21 cellular contexts compared by ENCODE assay signal in genomic region chr11:44557464-44557863, GRCh38. TPM values are rescaled to one million over a fixed set of nuclear protein-coding genes. Genes with fewer than 3 reads are reported as not detected.
DNase-seq lines count a peak whose midpoint lies in the region; ATAC-seq, FAIRE-seq and TF ChIP-seq lines count a peak whose summit lies in the region.
"Had no signal": no experiment of that assay in that cellular context is flagged by ENCODE, and none has a peak within 500 bp of the region (broad histone marks: within the 10 kb centered on the region; RNA-seq: fewer than 3 reads in every experiment).

No MANE protein-coding gene starts in this region.

- H3K4me3 Mint-ChIP-seq in brain, result no peak overlapping the region
- no peak overlapping the region for H3K4me3 Mint-ChIP-seq in stimulated activated memory B cell treated with anti-CD40 and anti-IgM and Interleukin-4, amounts not matched to agents 10 μg/mL and 1 μg/mL and 100 μg/mL, for 72 hours
- H3K4me3 Mint-ChIP-seq in activated CD4-positive, alpha-beta memory T cell treated with anti-CD3 and anti-CD28 coated beads, Interleukin-2, amount 10 ng/mL, durations not matched to agents 7 days and 5 days, result no peak overlapping the region
- H3K4me3 Mint-ChIP-seq: activated naive CD4-positive, alpha-beta T cell treated with anti-CD3 and anti-CD28 coated beads, Interleukin-2, amount 50 U/mL, for 24 hours; CD4-positive, alpha-beta T cell; effector memory CD8-positive, alpha-beta T cell had no signal

- H3K9ac ChIP-seq in liver (ENCODE audit: low read depth in 1 of 2, low read length in 2 of 2) (no peak overlapping the region), HepG2 (ENCODE audit: insufficient read depth, low read depth, low read length) (no peak overlapping the region), OCI-LY3 (ENCODE audit: low read length) (peak overlapping the region; percentile 37)

- no peak for ATAC-seq in HepG2
- ATAC-seq in stimulated activated memory B cell treated with anti-CD40 and anti-IgM and Interleukin-4, amounts not matched to agents 10 μg/mL and 1 μg/mL and 100 μg/mL, for 72 hours, result peak; percentile 75
- no peak for ATAC-seq in HG03139 (IDR thresholded peaks at IDR 0.05; ENCODE audit: unreplicated experiment)

- intact Hi-C loops in HepG2 (cut with micrococcal nuclease; ENCODE audit: unreplicated experiment), result loop anchor here (1.0 kb wide), 1 partner anchor 60 kb away; no protein-coding TSS in a partner anchor

- CTCF ChIA-PET in HepG2 (lab: Yijun Ruan, JAX; ENCODE audit: low intra/inter-chr PET ratio, low total read pairs), result interaction anchor here (1.2 to 3.0 kb wide), 2 partner anchors 57 to 59 kb away, joined by 3 to 44 read pairs; no protein-coding TSS in a partner anchor
- CTCF ChIA-PET in activated CD4-positive, alpha-beta memory T cell treated with anti-CD3 and anti-CD28 coated beads, Interleukin-2, amount 10 ng/mL, durations not matched to agents 7 days and 5 days (lab: Charles Lee), result interaction anchor here (0.7 to 10.5 kb wide), 23 partner anchors 8 to 626 kb away, joined by 3 to 425 read pairs (median 3); partner anchors contain the start of gene CD82

- H3K9me3 ChIP-seq in liver (ENCODE audit: control insufficient read depth in 4 of 4, low read length in 3 of 4) (no peaks in the 10 kb centered on the region), HepG2 (ENCODE audit: low read length) (no peaks in the 10 kb centered on the region), OCI-LY3 (ENCODE audit: insufficient read depth, low read length) (no peaks in the 10 kb centered on the region; the same call in 1 of the 2 replicates)
- H3K9me3 ChIP-seq: tibial artery had no signal

- H2AFZ ChIP-seq in HepG2 (ENCODE audit: low read length) (no peak overlapping the region), OCI-LY3 (ENCODE audit: low read depth, low read length) (peak overlapping the region; percentile 65; the same call in 1 of the 2 replicates)

- no peaks in the 10 kb centered on the region for H4K20me1 ChIP-seq in HepG2 (ENCODE audit: insufficient read depth, low read length)
- H4K20me1 ChIP-seq in OCI-LY3 (ENCODE audit: insufficient read depth, low read length), result no peaks in the 10 kb centered on the region

- POLR2A ChIA-PET in HepG2 (lab: Yijun Ruan, JAX), result no interaction called here
- POLR2A ChIA-PET in activated CD4-positive, alpha-beta memory T cell treated with anti-CD3 and anti-CD28 coated beads, Interleukin-2, amount 10 ng/mL, durations not matched to agents 7 days and 5 days (lab: Charles Lee), result interaction anchor here (1.5 to 3.6 kb wide), 2 partner anchors 54 to 60 kb away, joined by 9 to 28 read pairs (median 16); no protein-coding TSS in a partner anchor

- H3K4me1 Mint-ChIP-seq in brain, result peaks cover 42% of the 10 kb centered on the region
- H3K4me1 Mint-ChIP-seq in stimulated activated memory B cell treated with anti-CD40 and anti-IgM and Interleukin-4, amounts not matched to agents 10 μg/mL and 1 μg/mL and 100 μg/mL, for 72 hours, result peaks cover 42% of the 10 kb centered on the region
- H3K4me1 Mint-ChIP-seq in activated CD4-positive, alpha-beta memory T cell treated with anti-CD3 and anti-CD28 coated beads, Interleukin-2, amount 10 ng/mL, durations not matched to agents 7 days and 5 days, result peaks cover 34% of the 10 kb centered on the region

- FAIRE-seq in HepG2 (lab: Jason Lieb, UNC), result no peak

- peaks cover 0 to 11% (median 8%) of the 10 kb centered on the region in 4 donors for H3K4me1 ChIP-seq in liver (ENCODE audit: control insufficient read depth in 4 of 4, insufficient read depth in 4 of 4, low read length in 3 of 4)
- peaks cover 11% of the 10 kb centered on the region for H3K4me1 ChIP-seq in HepG2 (ENCODE audit: insufficient read depth, low read length)
- peaks cover 56% of the 10 kb centered on the region for H3K4me1 ChIP-seq in OCI-LY3 (ENCODE audit: low read length)

- TF ChIP-seq POLR2A in HepG2 (IDR thresholded peaks at IDR 0.05; ENCODE audit: insufficient read depth in 1 of 2, low read depth in 2 of 2, low read length in 2 of 2), result no peak

- DNase-seq in HepG2 (ENCODE audit: low spot score) (no peak), NCI-H128 (lab: John Stamatoyannopoulos, UW; ENCODE audit: unreplicated experiment) (no peak)
- no peak for DNase-seq in activated CD4-positive, alpha-beta memory T cell treated with anti-CD3 and anti-CD28 coated beads, Interleukin-2, amount 10 ng/mL, durations not matched to agents 7 days and 5 days
- DNase-seq: 8988T; activated CD4-positive, alpha-beta T cell treated with anti-CD3 and anti-CD28 coated beads, Interleukin-2, amount 50 U/mL, for 4 hours; activated CD4-positive, CD25-positive, alpha-beta regulatory T cell; CD4-positive, alpha-beta T cell; cortex of kidney; effector memory CD8-positive, alpha-beta T cell; GOT3; NCI-H146; SHP77 treated with DMSO at 0.1 percent for 48 hours; T1000; tibial artery had no signal

- no peak for TF ChIP-seq EP300 in HepG2 (IDR thresholded peaks at IDR 0.05; ENCODE audit: low read depth in 2 of 2, low read length in 2 of 2)
- no peak for TF ChIP-seq EP300 in HepG2 (CRISPR knock-in tag; IDR thresholded peaks at IDR 0.05; ENCODE audit: borderline replicate concordance)

- peaks cover 0 to 5% (median 3%) of the 10 kb centered on the region in 5 experiments for H3K9me3 Mint-ChIP-seq in brain
- peaks cover 2% of the 10 kb centered on the region for H3K9me3 Mint-ChIP-seq in stimulated activated memory B cell treated with anti-CD40 and anti-IgM and Interleukin-4, amounts not matched to agents 10 μg/mL and 1 μg/mL and 100 μg/mL, for 72 hours
- H3K9me3 Mint-ChIP-seq in activated CD4-positive, alpha-beta memory T cell treated with anti-CD3 and anti-CD28 coated beads, Interleukin-2, amount 10 ng/mL, durations not matched to agents 7 days and 5 days, result no peaks in the 10 kb centered on the region
- H3K9me3 Mint-ChIP-seq: activated naive CD4-positive, alpha-beta T cell treated with anti-CD3 and anti-CD28 coated beads, Interleukin-2, amount 50 U/mL, for 24 hours; CD4-positive, alpha-beta T cell; effector memory CD8-positive, alpha-beta T cell had no signal

- H3K36me3 Mint-ChIP-seq in brain, result no peaks in the 10 kb centered on the region
- no peaks in the 10 kb centered on the region for H3K36me3 Mint-ChIP-seq in stimulated activated memory B cell treated with anti-CD40 and anti-IgM and Interleukin-4, amounts not matched to agents 10 μg/mL and 1 μg/mL and 100 μg/mL, for 72 hours
- no peaks in the 10 kb centered on the region for H3K36me3 Mint-ChIP-seq in activated CD4-positive, alpha-beta memory T cell treated with anti-CD3 and anti-CD28 coated beads, Interleukin-2, amount 10 ng/mL, durations not matched to agents 7 days and 5 days (ENCODE audit: low read depth)
- H3K36me3 Mint-ChIP-seq: activated naive CD4-positive, alpha-beta T cell treated with anti-CD3 and anti-CD28 coated beads, Interleukin-2, amount 50 U/mL, for 24 hours had no signal

- no peaks in the 10 kb centered on the region for H3K27me3 Mint-ChIP-seq in brain
- H3K27me3 Mint-ChIP-seq in stimulated activated memory B cell treated with anti-CD40 and anti-IgM and Interleukin-4, amounts not matched to agents 10 μg/mL and 1 μg/mL and 100 μg/mL, for 72 hours, result no peaks in the 10 kb centered on the region
- H3K27me3 Mint-ChIP-seq in activated CD4-positive, alpha-beta memory T cell treated with anti-CD3 and anti-CD28 coated beads, Interleukin-2, amount 10 ng/mL, durations not matched to agents 7 days and 5 days, result peaks cover 3% of the 10 kb centered on the region
- H3K27me3 Mint-ChIP-seq: activated naive CD4-positive, alpha-beta T cell treated with anti-CD3 and anti-CD28 coated beads, Interleukin-2, amount 50 U/mL, for 24 hours; CD4-positive, alpha-beta T cell; effector memory CD8-positive, alpha-beta T cell had no signal

- TF ChIP-seq CTCF in liver (IDR thresholded peaks at IDR 0.05; ENCODE audit: low read depth, low read length, missing input control) (no peak), HepG2 (CRISPR knock-in tag; IDR thresholded peaks at IDR 0.05) (no peak), OCI-LY3 (IDR thresholded peaks at IDR 0.05; ENCODE audit: low read depth, low read length) (no peak), brain (conservative IDR thresholded peaks at IDR 0.05) (no peak)

- H3K36me3 ChIP-seq in liver (ENCODE audit: control insufficient read depth in 4 of 4, insufficient read depth in 3 of 4, low read depth in 1 of 4, low read length in 3 of 4), result no peaks in the 10 kb centered on the region
- H3K36me3 ChIP-seq in HepG2 (replicated peaks in 1 of 2; ENCODE audit: control insufficient read depth in 1 of 2, insufficient read depth in 2 of 2, low read length in 2 of 2), result no peaks in the 10 kb centered on the region
- peaks cover 6% of the 10 kb centered on the region for H3K36me3 ChIP-seq in OCI-LY3 (replicated peaks; ENCODE audit: low read depth, low read length)
- H3K36me3 ChIP-seq: heart right ventricle, tibial artery had no signal

- no peak overlapping the region for H3K4me2 ChIP-seq in HepG2 (ENCODE audit: low read depth, low read length)
- H3K4me2 ChIP-seq in OCI-LY3 (ENCODE audit: low read length), result peak overlapping the region; percentile 78

- H3K4me3 ChIP-seq in liver (ENCODE audit: low read depth in 1 of 3, low read length in 3 of 3), result no peak overlapping the region
- no peak overlapping the region for H3K4me3 ChIP-seq in HepG2 (replicated peaks in 1 of 3; ENCODE audit: insufficient read depth in 1 of 3, low read depth in 2 of 3, low read length in 3 of 3)
- no peak overlapping the region for H3K4me3 ChIP-seq in OCI-LY3 (ENCODE audit: low read length)
- H3K4me3 ChIP-seq: heart right ventricle, tibial artery had no signal

- WGBS in liver, result 83% methylated on average over 5 of the region's 5 CpGs
- WGBS in HepG2 (ENCODE audit: low lambda C conversion rate), result 51% methylated on average over 5 of the region's 5 CpGs

- peak overlapping the region; percentile 52 to 81 for H3K27ac ChIP-seq in liver (ENCODE audit: low read depth in 1 of 2, low read length in 2 of 2)
- no peak overlapping the region for H3K27ac ChIP-seq in HepG2 (ENCODE audit: extremely low read length, insufficient read depth, low read length)
- peak overlapping the region; percentile 59 for H3K27ac ChIP-seq in OCI-LY3 (ENCODE audit: low read length)
- H3K27ac ChIP-seq: tibial artery had no signal

- H3K79me2 ChIP-seq in HepG2 (ENCODE audit: insufficient read depth, low read length), result no peaks in the 10 kb centered on the region
- H3K79me2 ChIP-seq in OCI-LY3 (ENCODE audit: low read length), result no peaks in the 10 kb centered on the region

- H3K27me3 ChIP-seq in liver (ENCODE audit: control insufficient read depth in 4 of 4, insufficient read depth in 4 of 4, low read length in 3 of 4) (no peaks in the 10 kb centered on the region), HepG2 (ENCODE audit: control insufficient read depth in 1 of 2, insufficient read depth in 2 of 2, low read length in 2 of 2) (no peaks in the 10 kb centered on the region; a peak in 1 of 5 replicates), OCI-LY3 (ENCODE audit: low read depth, low read length) (no peaks in the 10 kb centered on the region)
- H3K27me3 ChIP-seq: heart right ventricle, tibial artery had no signal

- TF ChIP-seq RAD21 in liver (IDR thresholded peaks at IDR 0.05) (no peak), HepG2 (CRISPR knock-in tag; IDR thresholded peaks at IDR 0.05) (no peak)

- no TSS peak for BruUV-seq in HepG2 (replicated peaks; lab: Mats Ljungman, UMichigan)

- in situ Hi-C loops in HepG2 (cut with HindIII; ENCODE audit: extremely low pct_ligation_motif_present, low pct_unique_long_range_greater_than_20kb), result no loop called here

- H3K27ac Mint-ChIP-seq in brain, result peak overlapping the region in 3 of 5 experiments; percentile 26 to 58 (median 51)
- peak overlapping the region; percentile 91 for H3K27ac Mint-ChIP-seq in stimulated activated memory B cell treated with anti-CD40 and anti-IgM and Interleukin-4, amounts not matched to agents 10 μg/mL and 1 μg/mL and 100 μg/mL, for 72 hours
- H3K27ac Mint-ChIP-seq in activated CD4-positive, alpha-beta memory T cell treated with anti-CD3 and anti-CD28 coated beads, Interleukin-2, amount 10 ng/mL, durations not matched to agents 7 days and 5 days, result no peak overlapping the region
- H3K27ac Mint-ChIP-seq: effector memory CD8-positive, alpha-beta T cell had no signal

RNA-seq across cellular contexts. Expression of gene CD82, which starts 8.0 kb away (rescaled TPM):
- total RNA-seq in liver (10 to 100 TPM; 27.4 to 59.5 TPM), HepG2 (2016; rRNA removed; fragmentation: Illumina TruSeq; extraction: Trizol) (not detected in 2 replicates)
- polyA plus RNA-seq in liver (10 to 100 TPM; 36.0 to 82.6 TPM), HepG2 (2011; rRNA removed) (0.05 and 0.24 TPM in 2 replicates), brain (ENCODE audit: insufficient read depth, low read depth, low replicate concordance) (43.1 TPM)
- total RNA-seq in HepG2 (2016; cell fraction: cytosol; rRNA removed; fragmentation: Illumina TruSeq; extraction: Trizol; ENCODE audit: low read depth), result not detected in 2 replicates
- not detected in 2 replicates for total RNA-seq in HepG2 (2016; cell fraction: insoluble cytoplasmic fraction; rRNA removed; fragmentation: Illumina TruSeq; extraction: Trizol)
- not detected in 2 replicates for total RNA-seq in HepG2 (2016; cell fraction: membrane; rRNA removed; fragmentation: Illumina TruSeq; extraction: Trizol)
- not detected in 2 replicates for total RNA-seq in HepG2 (2016; cell fraction: nucleus; rRNA removed; fragmentation: Illumina TruSeq; extraction: Trizol)
- polyA plus RNA-seq in HepG2 (2011; cell fraction: cytosol; rRNA removed), result 0.13 and 0.16 TPM in 2 replicates
- 0.33 TPM in 1 of 2 replicates, not detected in the other for polyA plus RNA-seq in HepG2 (2011; cell fraction: nucleus; rRNA removed)
- 0.19 TPM in 1 of 2 replicates, not detected in the other for polyA plus RNA-seq in HepG2 (2012)
- polyA plus RNA-seq in HepG2 (2016; cell fraction: cytosol; fragmentation: Illumina TruSeq; extraction: Trizol; ENCODE audit: low read depth), result not detected in 2 replicates
- not detected in 2 replicates for polyA plus RNA-seq in HepG2 (2016; cell fraction: insoluble cytoplasmic fraction; fragmentation: Illumina TruSeq; extraction: Trizol; ENCODE audit: low read depth)
- polyA plus RNA-seq in HepG2 (2016; cell fraction: membrane; fragmentation: Illumina TruSeq; extraction: Trizol; ENCODE audit: low read depth), result not detected in 2 replicates
- polyA plus RNA-seq in HepG2 (2016; cell fraction: nucleus; fragmentation: Illumina TruSeq; extraction: Trizol; ENCODE audit: insufficient read depth, low read depth), result not detected in 2 replicates
- 0.52 and 13.0 TPM in 2 replicates for polyA minus RNA-seq in HepG2 (2011; rRNA and poly(A)+ RNA removed; ENCODE audit: low replicate concordance)
- not detected in 2 replicates for polyA minus RNA-seq in HepG2 (2011; cell fraction: cytosol; rRNA and poly(A)+ RNA removed)
- not detected in 2 replicates for polyA minus RNA-seq in HepG2 (2011; cell fraction: nucleus; rRNA and poly(A)+ RNA removed)
- total RNA-seq in activated CD4-positive, alpha-beta memory T cell treated with anti-CD3 and anti-CD28 coated beads, Interleukin-2, amount 10 ng/mL, durations not matched to agents 7 days and 5 days, result 100 to 1,000 TPM; 193 to 208 TPM

Comparison
In these comparisons a context has a peak if more than half of its experiments do, and no peak if none do; other contexts are left out.
1. RNA of gene CD82, which starts 8.0 kb away (total RNA-seq): 193 to 208 TPM in activated CD4-positive, alpha-beta memory T cell treated with anti-CD3 and anti-CD28 coated beads, Interleukin-2, amount 10 ng/mL, durations not matched to agents 7 days and 5 days and 27.4 to 59.5 TPM in liver; not detected in HepG2; every median in the first group is over 10 times any median in the second.